ENCODE assay signal across 18 cellular contexts in genomic region chr3:66463054-66463631, GRCh38. TPM values are rescaled to one million over a fixed set of nuclear protein-coding genes. Genes with fewer than 3 reads are reported as not detected.
DNase-seq lines count a peak whose midpoint lies in the region; TF ChIP-seq lines count a peak whose summit lies in the region.
"Had no signal": no experiment of that assay in that cellular context is flagged by ENCODE, and none has a peak within 500 bp of the region (broad histone marks: within the 10 kb centered on the region; RNA-seq: fewer than 3 reads in every experiment).

No MANE protein-coding gene starts in this region.

- peak overlapping the region; percentile 41 for H3K27ac ChIP-seq in muscle layer of colon (ENCODE audit: low read depth, low read length)
- peak overlapping the region; percentile 13 for H3K27ac ChIP-seq in substantia nigra (ENCODE audit: low read depth, low read length, poor library complexity, severe bottlenecking)
- H3K27ac ChIP-seq: 22Rv1 had no signal

- no peak overlapping the region for H3K9ac ChIP-seq in muscle layer of colon (ENCODE audit: low read length)

- DNase-seq in DMS53 (lab: John Stamatoyannopoulos, UW) (peak; percentile 30), DMS53 treated with DMSO at 0.1 percent for 48 hours (lab: John Stamatoyannopoulos, UW; ENCODE audit: unreplicated experiment) (no peak), chondrocyte (ENCODE audit: low spot score) (no peak), substantia nigra (lab: John Stamatoyannopoulos, UW) (no peak), NCI-H2227 treated with DMSO at 0.1 percent for 48 hours (lab: John Stamatoyannopoulos, UW) (no peak), NCI-H1048 (lab: John Stamatoyannopoulos, UW) (no peak), KG1 (lab: John Stamatoyannopoulos, UW) (no peak)
- DNase-seq: activated CD8-positive, alpha-beta memory T cell treated with anti-CD3 and anti-CD28 coated beads for 24 hours; activated gamma-delta T cell; CD4-positive, alpha-beta memory T cell; NCI-H1694; NCI-H526; small intestine; stimulated activated naive CD4-positive, alpha-beta T cell; SW 1271 had no signal

- H3K27ac Mint-ChIP-seq in chondrocyte (ENCODE audit: unreplicated experiment), result peak overlapping the region; percentile 87

- peaks cover 9% of the 10 kb centered on the region for H3K36me3 Mint-ChIP-seq in chondrocyte (ENCODE audit: low read depth)

- no peaks in the 10 kb centered on the region for H3K9me3 Mint-ChIP-seq in chondrocyte (ENCODE audit: low read depth)
- H3K9me3 Mint-ChIP-seq: neural crest cell had no signal

- TF ChIP-seq CTCF in chondrocyte (IDR thresholded peaks at IDR 0.05), result no peak

- H3K4me3 Mint-ChIP-seq in chondrocyte (ENCODE audit: unreplicated experiment), result peak overlapping the region; percentile 6
- H3K4me3 Mint-ChIP-seq: CD4-positive, alpha-beta memory T cell had no signal

- H3K4me1 ChIP-seq in muscle layer of colon (ENCODE audit: insufficient read depth, low read length), result peaks cover 59% of the 10 kb centered on the region

- no peaks in the 10 kb centered on the region for H3K9me3 ChIP-seq in muscle layer of colon (ENCODE audit: low read length)

- peaks cover 55% of the 10 kb centered on the region for H3K4me1 Mint-ChIP-seq in chondrocyte (ENCODE audit: low read depth)

- H3K27me3 Mint-ChIP-seq in chondrocyte (ENCODE audit: low read depth), result no peaks in the 10 kb centered on the region
- H3K27me3 Mint-ChIP-seq: CD4-positive, alpha-beta memory T cell had no signal

- no peaks in the 10 kb centered on the region for H3K27me3 ChIP-seq in muscle layer of colon (ENCODE audit: control insufficient read depth in 1 of 2, insufficient read depth in 2 of 2, low read length in 2 of 2)

- H3K36me3 ChIP-seq in muscle layer of colon (ENCODE audit: insufficient read depth, low read length), result peaks cover 14% of the 10 kb centered on the region

- peak overlapping the region in 1 of 2 donors; percentile 3 for H3K4me3 ChIP-seq in muscle layer of colon (ENCODE audit: low read depth in 1 of 2, low read length in 2 of 2)

RNA-seq across cellular contexts. Expression of gene LRIG1, which starts 37.7 kb away (rescaled TPM):
- 66.8 to 111 TPM (median 108 TPM) in 3 replicates for total RNA-seq in chondrocyte
